In the genomic region with DNA sequence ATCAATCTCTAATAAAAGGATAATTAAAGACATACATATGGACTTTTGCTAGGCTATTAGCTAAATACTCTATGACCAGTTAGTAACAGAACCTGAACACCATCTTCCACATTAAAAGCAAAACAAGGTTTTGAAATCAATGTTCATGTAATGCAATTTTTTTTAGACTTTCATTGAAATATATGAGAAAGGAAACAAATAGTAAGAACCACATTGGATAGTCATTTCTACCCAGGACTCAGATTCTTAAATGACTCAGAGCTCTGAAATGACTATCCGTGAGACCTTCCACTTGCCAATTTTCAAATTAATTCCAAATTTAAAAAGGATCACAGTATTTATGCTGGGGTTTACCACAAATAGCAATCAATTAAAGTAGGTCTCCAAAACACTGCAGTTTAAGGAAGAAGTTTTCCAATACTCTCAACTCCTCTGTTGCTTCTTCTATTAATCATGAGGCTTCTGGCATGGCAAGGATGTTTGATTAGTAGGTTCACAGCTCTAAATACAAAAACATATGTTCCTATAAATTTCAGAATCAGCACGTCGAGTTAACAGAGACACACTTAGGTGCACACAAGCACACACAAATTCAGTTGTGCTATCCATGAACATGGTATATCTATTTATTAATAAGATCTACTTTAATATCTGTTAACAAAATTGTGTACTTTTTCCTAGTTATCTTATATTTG, we compare ENCODE assay signal across 10 cellular contexts.
DNase-seq lines count a peak whose midpoint lies in the region; ATAC-seq and TF ChIP-seq lines count a peak whose summit lies in the region.
"Had no signal": no experiment of that assay in that cellular context is flagged by ENCODE, and none has a peak within 500 bp of the region (broad histone marks: within the 10 kb centered on the region; RNA-seq: fewer than 3 reads in every experiment).

No MANE protein-coding gene starts in this region.

- peak overlapping the region; percentile 18 for H3K27ac Mint-ChIP-seq in T-helper 1 cell treated with Interleukin-12 subunit alpha and Interleukin-12 subunit beta and Interleukin-4 antibody, amounts not matched to agents 30 μg/mL and 1 μg/mL, for 36 hours

- WGBS in lower leg skin, 2 donors = 82 to 87% methylated on average over 3 of the region's 3 CpGs

- peaks cover 13% of the 10 kb centered on the region for H3K4me1 Mint-ChIP-seq in T-helper 1 cell treated with Interleukin-12 subunit alpha and Interleukin-12 subunit beta and Interleukin-4 antibody, amounts not matched to agents 30 μg/mL and 1 μg/mL, for 36 hours (ENCODE audit: low read depth)

- intact Hi-C loops in lower leg skin (cut with DNase I; ENCODE audit: low total_unique reads) = no loop called here

- peaks cover 74% of the 10 kb centered on the region for H3K9me3 Mint-ChIP-seq in T-helper 1 cell treated with Interleukin-12 subunit alpha and Interleukin-12 subunit beta and Interleukin-4 antibody, amounts not matched to agents 30 μg/mL and 1 μg/mL, for 36 hours

- no peak for TF ChIP-seq CTCF in lower leg skin (IDR thresholded peaks at IDR 0.05)

- ATAC-seq in GM18519 (IDR thresholded peaks at IDR 0.05; ENCODE audit: low FRiP score, unreplicated experiment) (peak; percentile 78), HG02623 (IDR thresholded peaks at IDR 0.05; ENCODE audit: unreplicated experiment) (peak; percentile 55)

- DNase-seq in EL = peak; percentile 7
- DNase-seq in caudate nucleus (lab: John Stamatoyannopoulos, UW) = no peak
- DNase-seq in lower leg skin (ENCODE audit: low spot score in 2 of 2) = no peak
- no peak for DNase-seq in NK-92 treated with Interleukin-12 subunit alpha and Interleukin-12 subunit beta, amount 100 ng/mL, for 24 hours (lab: John Stamatoyannopoulos, UW)
- DNase-seq in GF-D8 (lab: John Stamatoyannopoulos, UW) = no peak
- DNase-seq: midbrain, SIG-M5 had no signal

- H3K36me3 Mint-ChIP-seq in T-helper 1 cell treated with Interleukin-12 subunit alpha and Interleukin-12 subunit beta and Interleukin-4 antibody, amounts not matched to agents 30 μg/mL and 1 μg/mL, for 36 hours (ENCODE audit: low read depth) = peaks cover 47% of the 10 kb centered on the region

- no peak for TF ChIP-seq POLR2A in lower leg skin (IDR thresholded peaks at IDR 0.05)

- no peak overlapping the region for H3K4me3 Mint-ChIP-seq in T-helper 1 cell treated with Interleukin-12 subunit alpha and Interleukin-12 subunit beta and Interleukin-4 antibody, amounts not matched to agents 30 μg/mL and 1 μg/mL, for 36 hours

- no peaks in the 10 kb centered on the region for H3K27me3 Mint-ChIP-seq in T-helper 1 cell treated with Interleukin-12 subunit alpha and Interleukin-12 subunit beta and Interleukin-4 antibody, amounts not matched to agents 30 μg/mL and 1 μg/mL, for 36 hours (ENCODE audit: low read depth)

- H3K4me3 ChIP-seq in lower leg skin (ENCODE audit: low read depth, poor library complexity, severe bottlenecking) = no peak overlapping the region

- no peak overlapping the region for H3K27ac ChIP-seq in caudate nucleus (ENCODE audit: low read depth, low read length)
